In the genomic region with DNA sequence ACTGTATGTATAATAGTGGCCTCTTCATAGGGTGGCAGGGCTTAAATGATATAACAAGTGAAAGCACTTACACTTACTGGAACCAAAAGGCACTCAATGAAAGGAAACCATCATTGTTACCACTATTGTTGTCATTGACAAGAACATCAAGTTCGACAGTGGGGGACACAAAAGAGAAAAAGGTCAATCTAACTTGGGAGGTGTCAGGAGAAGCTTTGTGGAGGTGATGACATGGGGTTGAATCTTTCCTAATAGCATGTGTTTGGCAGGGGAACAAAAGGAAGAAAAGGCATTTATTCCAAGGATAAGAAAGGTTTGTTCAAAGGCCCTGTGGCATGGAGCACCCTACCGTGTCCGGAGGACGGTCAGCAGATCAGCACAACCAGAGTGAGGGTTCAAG, we compare ENCODE assay signal across 1 cellular context.
TF ChIP-seq lines count a peak whose summit lies in the region.

No MANE protein-coding gene starts in this region.

TF ChIP-seq in H1, 55 proteins besides CTCF, POLR2A, EP300 and RAD21 (continued from another document):
- TF ChIP-seq BCL11A (IDR thresholded peaks at IDR 0.05; ENCODE audit: low read depth in 2 of 2, low read length in 2 of 2): no peak
TF ChIP-seq in H1: peak in this region for 1.
